ENCODE assay signal across 15 cellular contexts in the genomic region with DNA sequence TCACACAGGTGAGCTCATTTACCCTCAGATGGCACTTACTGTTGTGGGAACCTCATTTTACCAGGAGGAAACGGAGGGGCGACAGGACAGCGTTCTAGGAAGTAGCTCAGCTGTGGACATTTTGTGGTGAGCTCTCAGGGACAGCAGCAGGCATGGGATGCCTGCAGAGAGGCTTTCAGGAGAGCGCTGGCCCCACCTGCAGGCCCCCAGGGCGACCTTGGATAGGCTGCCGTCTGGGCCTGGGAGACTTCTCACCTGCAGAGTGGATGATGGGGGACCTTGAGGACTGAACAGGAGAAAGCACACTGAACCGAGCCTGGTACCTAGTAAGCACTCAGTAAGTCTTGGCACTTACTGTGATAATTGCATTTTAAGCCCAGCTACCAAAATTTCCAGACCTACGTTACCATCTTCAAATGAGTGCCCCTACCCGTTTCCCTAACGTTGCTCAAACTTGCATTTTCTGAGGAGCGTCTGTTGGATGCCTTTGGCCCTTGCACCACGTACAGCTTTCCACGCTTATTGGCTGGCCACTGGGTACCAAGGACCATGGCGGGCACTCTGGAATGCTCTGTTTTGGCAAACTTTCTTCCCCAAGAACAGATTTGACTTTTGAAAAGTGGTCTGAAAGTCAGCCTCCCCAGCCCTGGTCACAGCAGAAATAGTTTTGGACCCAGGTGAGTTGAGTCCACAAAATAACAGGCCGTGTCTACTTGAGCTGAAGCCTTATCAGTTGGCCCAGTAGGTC.
A peak's percentile ranks its signal among the peaks of the same experiment; 100 is the strongest.
DNase-seq lines count a peak whose midpoint lies in the region; ATAC-seq and TF ChIP-seq lines count a peak whose summit lies in the region.
"Had no signal": no experiment of that assay in that cellular context is flagged by ENCODE, and none has a peak within 500 bp of the region (broad histone marks: within the 10 kb centered on the region; RNA-seq: fewer than 3 reads in every experiment).

No MANE protein-coding gene starts in this region.

- no peak overlapping the region for H3K4ac ChIP-seq in IMR-90 (ENCODE audit: low read depth, low read length)

- TF ChIP-seq EP300 in stomach (IDR thresholded peaks at IDR 0.05), result no peak
- TF ChIP-seq EP300 in gastroesophageal sphincter (IDR thresholded peaks at IDR 0.05), result no peak

- no peak for TF ChIP-seq RAD21 in IMR-90 (IDR thresholded peaks at IDR 0.05; ENCODE audit: low read length)

- H3K18ac ChIP-seq in IMR-90 (ENCODE audit: low read depth, low read length), result no peak overlapping the region

- in situ Hi-C loops in IMR-90 (cut with MboI; ENCODE audit: low sequenced_read_pairs), result no loop called here

- TF ChIP-seq POLR2A in IMR-90 (IDR thresholded peaks at IDR 0.05; ENCODE audit: low read depth, low read length), result no peak
- TF ChIP-seq POLR2A in stomach (IDR thresholded peaks at IDR 0.05), result no peak
- TF ChIP-seq POLR2A in gastroesophageal sphincter (IDR thresholded peaks at IDR 0.05), result no peak

- no peaks in the 10 kb centered on the region for H4K20me1 ChIP-seq in IMR-90 (ENCODE audit: insufficient read depth, low read length)
- H4K20me1 ChIP-seq: BLaER1 had no signal

- H2BK120ac ChIP-seq in IMR-90 (ENCODE audit: low read depth, low read length), result no peak overlapping the region

- no peak overlapping the region for H2BK15ac ChIP-seq in IMR-90 (ENCODE audit: low read depth, low read length)

- no peak for TF ChIP-seq CTCF in IMR-90 (conservative IDR thresholded peaks at IDR 0.05; ENCODE audit: low read depth, low read length)
- no peak for TF ChIP-seq CTCF in stomach (IDR thresholded peaks at IDR 0.05)
- no peak for TF ChIP-seq CTCF in gastroesophageal sphincter (IDR thresholded peaks at IDR 0.05)

- H4K8ac ChIP-seq in IMR-90 (ENCODE audit: low read depth in 2 of 2, low read length in 2 of 2), result no peak overlapping the region

- H3K9ac ChIP-seq in IMR-90 (ENCODE audit: low read depth, low read length), result no peak overlapping the region
- H3K9ac ChIP-seq: BLaER1, SK-N-SH had no signal

- intact Hi-C loops in IMR-90 (cut with micrococcal nuclease) (no loop called here), stomach (cut with DNase I; ENCODE audit: low total_unique reads) (no loop called here)

- H3K4me2 ChIP-seq in IMR-90 (ENCODE audit: low read depth, low read length), result no peak overlapping the region
- H3K4me2 ChIP-seq: PC-9, SK-N-SH had no signal

- H3K4me1 ChIP-seq in IMR-90 (ENCODE audit: control insufficient read depth, insufficient read depth, low read length), result no peaks in the 10 kb centered on the region
- no peaks in the 10 kb centered on the region for H3K4me1 ChIP-seq in stomach
- no peaks in the 10 kb centered on the region for H3K4me1 ChIP-seq in gastroesophageal sphincter
- H3K4me1 ChIP-seq: HAP-1 had no signal

- H3K4me3 ChIP-seq in IMR-90 (ENCODE audit: insufficient read depth, low read depth, low read length) (no peak overlapping the region), stomach (no peak overlapping the region), gastroesophageal sphincter (no peak overlapping the region)
- H3K4me3 ChIP-seq: BLaER1, HAP-1, PC-9 had no signal

- H3K27me3 ChIP-seq in IMR-90 (ENCODE audit: control insufficient read depth, insufficient read depth, low read length) (no peaks in the 10 kb centered on the region), stomach (no peaks in the 10 kb centered on the region), gastroesophageal sphincter (no peaks in the 10 kb centered on the region)
- H3K27me3 ChIP-seq: BLaER1 had no signal

- no TSS peak for BruUV-seq in IMR-90 (replicated peaks; lab: Mats Ljungman, UMichigan)

- POLR2A ChIA-PET in IMR-90 (lab: Charles Lee; ENCODE audit: unreplicated experiment), result no interaction called here

- 89% methylated on average over 3 of the region's 15 CpGs; no CpG with 5 or more reads in 1 of the 2 experiments for WGBS in IMR-90 (ENCODE audit: extremely low coverage in 2 of 2, insufficient read length in 1 of 2), 2 experiments
- 85 to 96% (median 93%) methylated on average over 15 of the region's 15 CpGs for WGBS in stomach, 5 donors
- 92% methylated on average over 7 to 8 of the region's 15 CpGs for WGBS in gastroesophageal sphincter (ENCODE audit: low coverage in 1 of 2), 2 donors

- H4K91ac ChIP-seq in IMR-90 (ENCODE audit: insufficient read depth, low read depth, low read length), result no peak overlapping the region

- CTCF ChIA-PET in IMR-90 (lab: Yijun Ruan, JAX), result no interaction called here

- DNase-seq in ELF-1 (ENCODE audit: low read depth, low spot score), result peak; percentile 27
- no peak for DNase-seq in IMR-90
- DNase-seq in iPS-NIHi7 (ENCODE audit: extremely low spot score), result peak; percentile 57
- peak; percentile 8 for DNase-seq in stomach
- no peak for DNase-seq in activated CD4-positive, CD25-positive, alpha-beta regulatory T cell treated with anti-CD3 and anti-CD28 coated beads, Interleukin-2, amount 50 U/mL, for 72 hours
- DNase-seq: CD8-positive, alpha-beta memory T cell; DMS153; NCI-H1048; NCI-H146; PC-9; SK-N-SH had no signal

- H2AK5ac ChIP-seq in IMR-90 (ENCODE audit: low read depth, low read length), result no peak overlapping the region

- H2AK9ac ChIP-seq in IMR-90 (replicated peaks; ENCODE audit: low read depth, low read length, poor library complexity), result peak overlapping the region; percentile 24

- no peaks in the 10 kb centered on the region for H3K79me1 ChIP-seq in IMR-90 (ENCODE audit: low read depth in 1 of 2, low read length in 2 of 2)

- H3K36me3 ChIP-seq in IMR-90 (ENCODE audit: control insufficient read depth, insufficient read depth, low read length) (no peaks in the 10 kb centered on the region), stomach (peaks cover 0 to 15% (median 2%) of the 10 kb centered on the region in 4 donors), gastroesophageal sphincter (peaks cover 0 to 24% of the 10 kb centered on the region in 2 donors)
- H3K36me3 ChIP-seq: HAP-1 had no signal

- H3K23ac ChIP-seq in IMR-90 (ENCODE audit: low read depth, low read length), result no peak overlapping the region

- dilution Hi-C loops in IMR-90 (cut with HindIII; ENCODE audit: low sequenced_read_pairs, unreplicated experiment), result no loop called here

- H2BK20ac ChIP-seq in IMR-90 (ENCODE audit: low read depth, low read length), result no peak overlapping the region

- H3K9me3 ChIP-seq in IMR-90 (ENCODE audit: control insufficient read depth, insufficient read depth, low read length), result peaks cover 31% of the 10 kb centered on the region
- peaks cover 0 to 11% (median 6%) of the 10 kb centered on the region in 4 donors for H3K9me3 ChIP-seq in stomach
- H3K9me3 ChIP-seq in gastroesophageal sphincter, result peaks cover 0 to 20% (median 0%) of the 10 kb centered on the region in 3 donors
- H3K9me3 ChIP-seq: HAP-1, SK-N-SH had no signal

- no peaks in the 10 kb centered on the region for H3K9me1 ChIP-seq in IMR-90 (ENCODE audit: insufficient read depth, low read length)

- H3K56ac ChIP-seq in IMR-90 (ENCODE audit: extremely low read depth, insufficient read depth, low read length), result no peak overlapping the region

- no peak overlapping the region for H2BK5ac ChIP-seq in IMR-90 (ENCODE audit: low read depth, low read length, poor library complexity, severe bottlenecking)

- H3K14ac ChIP-seq in IMR-90 (replicated peaks; ENCODE audit: low read depth, low read length), result no peak overlapping the region

- no peak overlapping the region for H4K5ac ChIP-seq in IMR-90 (ENCODE audit: low read depth, low read length)

- H3K27ac ChIP-seq in IMR-90 (ENCODE audit: insufficient read depth, low read length) (no peak overlapping the region), stomach (no peak overlapping the region), gastroesophageal sphincter (no peak overlapping the region)
- H3K27ac ChIP-seq: PC-9 had no signal

- ATAC-seq in IMR-90 (ENCODE audit: low read depth), result no peak
- no peak for ATAC-seq in gastroesophageal sphincter
- no peak for ATAC-seq in HG03469 (IDR thresholded peaks at IDR 0.05; ENCODE audit: unreplicated experiment)

- H2AFZ ChIP-seq in IMR-90 (replicated peaks; ENCODE audit: low read length, poor library complexity), result no peak overlapping the region
- H2AFZ ChIP-seq: PC-9 had no signal

TF ChIP-seq in IMR-90, 13 proteins besides CTCF, POLR2A, EP300 and RAD21:
- TF ChIP-seq BHLHE40 (IDR thresholded peaks at IDR 0.05; ENCODE audit: low read depth, low read length), result no peak
- TF ChIP-seq, protein P1, sequence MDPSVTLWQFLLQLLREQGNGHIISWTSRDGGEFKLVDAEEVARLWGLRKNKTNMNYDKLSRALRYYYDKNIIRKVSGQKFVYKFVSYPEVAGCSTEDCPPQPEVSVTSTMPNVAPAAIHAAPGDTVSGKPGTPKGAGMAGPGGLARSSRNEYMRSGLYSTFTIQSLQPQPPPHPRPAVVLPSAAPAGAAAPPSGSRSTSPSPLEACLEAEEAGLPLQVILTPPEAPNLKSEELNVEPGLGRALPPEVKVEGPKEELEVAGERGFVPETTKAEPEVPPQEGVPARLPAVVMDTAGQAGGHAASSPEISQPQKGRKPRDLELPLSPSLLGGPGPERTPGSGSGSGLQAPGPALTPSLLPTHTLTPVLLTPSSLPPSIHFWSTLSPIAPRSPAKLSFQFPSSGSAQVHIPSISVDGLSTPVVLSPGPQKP (IDR thresholded peaks at IDR 0.05; ENCODE audit: borderline replicate concordance, low read depth, low read length), result no peak
- TF ChIP-seq RFX5 (IDR thresholded peaks at IDR 0.05; ENCODE audit: low read depth, low read length), result no peak
- TF ChIP-seq NFE2L2 (IDR thresholded peaks at IDR 0.05; ENCODE audit: low read depth, low read length), result no peak
- TF ChIP-seq MXI1 (IDR thresholded peaks at IDR 0.05; ENCODE audit: borderline replicate concordance, low read depth, low read length), result no peak
- TF ChIP-seq FOS (IDR thresholded peaks at IDR 0.05; ENCODE audit: low read depth, low read length), result no peak
- no peak for TF ChIP-seq CHD1 (IDR thresholded peaks at IDR 0.05; ENCODE audit: low read depth, low read length)
- TF ChIP-seq RCOR1 (IDR thresholded peaks at IDR 0.05; ENCODE audit: insufficient replicate concordance, low read length), result no peak
- TF ChIP-seq MAFK (IDR thresholded peaks at IDR 0.05; ENCODE audit: low read depth, low read length), result no peak
- no peak for TF ChIP-seq CEBPB (IDR thresholded peaks at IDR 0.05; ENCODE audit: low read depth, low read length)
- TF ChIP-seq SMC3 (IDR thresholded peaks at IDR 0.05; ENCODE audit: low read depth, low read length), result no peak
- TF ChIP-seq, protein P2, sequence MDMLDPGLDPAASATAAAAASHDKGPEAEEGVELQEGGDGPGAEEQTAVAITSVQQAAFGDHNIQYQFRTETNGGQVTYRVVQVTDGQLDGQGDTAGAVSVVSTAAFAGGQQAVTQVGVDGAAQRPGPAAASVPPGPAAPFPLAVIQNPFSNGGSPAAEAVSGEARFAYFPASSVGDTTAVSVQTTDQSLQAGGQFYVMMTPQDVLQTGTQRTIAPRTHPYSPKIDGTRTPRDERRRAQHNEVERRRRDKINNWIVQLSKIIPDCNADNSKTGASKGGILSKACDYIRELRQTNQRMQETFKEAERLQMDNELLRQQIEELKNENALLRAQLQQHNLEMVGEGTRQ (IDR thresholded peaks at IDR 0.05; ENCODE audit: low read depth, low read length), result no peak
- no peak for TF ChIP-seq MAZ (IDR thresholded peaks at IDR 0.05; ENCODE audit: borderline replicate concordance, low read depth, low read length)

Comparison
In these comparisons a context has a peak if more than half of its experiments do, and no peak if none do; other contexts are left out.
1. DNase-seq: peak in ELF-1 (single experiment), iPS-NIHi7 (single experiment) and stomach (single experiment); none in IMR-90 (single experiment) and activated CD4-positive, CD25-positive, alpha-beta regulatory T cell treated with anti-CD3 and anti-CD28 coated beads, Interleukin-2, amount 50 U/mL, for 72 hours (single experiment).